8 cellular contexts compared by ENCODE assay signal in genomic region chr12:124727244-124727673, GRCh38.
DNase-seq lines count a peak whose midpoint lies in the region; ATAC-seq and TF ChIP-seq lines count a peak whose summit lies in the region.

No MANE protein-coding gene starts in this region.

- H3K4me3 ChIP-seq in NT2/D1 (ENCODE audit: insufficient read length, low read depth) (no peak overlapping the region), neutrophil (ENCODE audit: low read depth in 1 of 2, low read length in 1 of 2) (peak overlapping the region; percentile 20 to 44)

- H3K27ac ChIP-seq in epithelial cell of prostate (peak overlapping the region; percentile 47), neutrophil (peak overlapping the region; percentile 39)

- DNase-seq in GM10248 (ENCODE audit: extremely low spot score) (peak; percentile 58), NT2/D1 (ENCODE audit: low read depth, low spot score) (no peak), epithelial cell of prostate (ENCODE audit: low read depth, low spot score) (no peak), NCI-H446 (lab: John Stamatoyannopoulos, UW) (no peak)
- no peak for DNase-seq in stimulated activated naive CD4-positive, alpha-beta T cell treated with Interleukin-2 at 50 U/mL for 16 hours (lab: John Stamatoyannopoulos, UW)
- no peak for DNase-seq in stimulated activated CD4-positive, alpha-beta T cell treated with anti-CD3 and anti-CD28 coated beads, Interleukin-2, amount 100 ng/mL, for 24 hours

- POLR2A ChIA-PET in GM10248 (lab: Yijun Ruan, JAX): no interaction called here

- H3K9me3 ChIP-seq in NT2/D1 (ENCODE audit: insufficient read depth, low read length) (0 out of 2 replicates have a peak, but pooled peaks cover 5% of the 10 kb centered on the region), neutrophil (no peaks in the 10 kb centered on the region)

- peak overlapping the region; percentile 8 for H3K9ac ChIP-seq in NT2/D1 (ENCODE audit: insufficient read length, low read depth)

- no peak for ATAC-seq in GM18517 (IDR thresholded peaks at IDR 0.05; ENCODE audit: unreplicated experiment)

- no peaks in the 10 kb centered on the region for H3K27me3 ChIP-seq in NT2/D1 (ENCODE audit: insufficient read depth, insufficient read length)
- H3K27me3 ChIP-seq in neutrophil: no peaks in the 10 kb centered on the region

- no peak for TF ChIP-seq CTCF in GM10248 (IDR thresholded peaks at IDR 0.05; ENCODE audit: control extremely low read depth, extremely low read depth, low read depth, missing control alignments)
- no peak for TF ChIP-seq CTCF in neutrophil (IDR thresholded peaks at IDR 0.05)

- H3K36me3 ChIP-seq in NT2/D1 (ENCODE audit: insufficient read depth, insufficient read length, low read length): no peaks in the 10 kb centered on the region
- H3K36me3 ChIP-seq in neutrophil: no peaks in the 10 kb centered on the region

- CTCF ChIA-PET in GM10248 (lab: Yijun Ruan, JAX): interaction anchor here (1.5 kb wide), 1 partner anchor 19 kb away, joined by 3 read pairs; no protein-coding TSS in a partner anchor

- H3K4me1 ChIP-seq in NT2/D1 (ENCODE audit: insufficient read depth, insufficient read length) (peaks cover 5% of the 10 kb centered on the region), neutrophil (ENCODE audit: control insufficient read depth in 1 of 2, insufficient read depth in 1 of 2, low read depth in 1 of 2, low read length in 1 of 2) (peaks cover 10 to 14% of the 10 kb centered on the region in 2 experiments)
